10 cellular contexts compared by ENCODE assay signal in the genomic region with DNA sequence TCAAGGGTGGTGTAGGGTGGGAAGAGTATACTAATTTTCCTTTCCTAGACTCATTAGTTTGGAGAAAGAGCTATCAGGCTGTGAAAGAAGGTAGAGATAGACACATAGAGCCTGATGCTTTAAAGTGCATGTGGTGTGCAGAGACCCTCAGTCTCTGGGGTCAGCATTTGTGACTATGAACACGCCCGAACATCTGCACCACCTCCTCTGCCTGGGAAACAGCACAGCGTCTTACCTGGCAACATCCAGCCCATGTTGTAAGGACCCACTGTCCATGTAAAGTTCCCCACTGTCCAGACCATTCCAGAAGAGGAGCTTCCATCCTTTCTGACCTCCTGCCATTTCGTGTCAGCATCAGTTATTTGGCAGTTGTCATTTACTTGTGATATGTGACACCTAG.
"Had no signal": no experiment of that assay in that cellular context is flagged by ENCODE, and none has a peak within 500 bp of the region (broad histone marks: within the 10 kb centered on the region; RNA-seq: fewer than 3 reads in every experiment).

No MANE protein-coding gene starts in this region.

- H3K27ac Mint-ChIP-seq: HFFc6 had no signal

- H3K9ac ChIP-seq: GM23248 had no signal

- H3K9me3 Mint-ChIP-seq: HFFc6 had no signal

- ATAC-seq: HCT116, K562 had no signal

- H3K36me3 ChIP-seq: HAP-1 had no signal

- H3K4me3 Mint-ChIP-seq: HFFc6 had no signal

- H3K4me3 ChIP-seq: GM23248, HAP-1, K562 had no signal

- DNase-seq: GM23248, GOT3, H7, HFFc6, IMR-90, KG1 had no signal

- H3K27ac ChIP-seq: GM23248, HL-60 had no signal

- H3K9me3 ChIP-seq: HAP-1 had no signal
